In the genomic region with DNA sequence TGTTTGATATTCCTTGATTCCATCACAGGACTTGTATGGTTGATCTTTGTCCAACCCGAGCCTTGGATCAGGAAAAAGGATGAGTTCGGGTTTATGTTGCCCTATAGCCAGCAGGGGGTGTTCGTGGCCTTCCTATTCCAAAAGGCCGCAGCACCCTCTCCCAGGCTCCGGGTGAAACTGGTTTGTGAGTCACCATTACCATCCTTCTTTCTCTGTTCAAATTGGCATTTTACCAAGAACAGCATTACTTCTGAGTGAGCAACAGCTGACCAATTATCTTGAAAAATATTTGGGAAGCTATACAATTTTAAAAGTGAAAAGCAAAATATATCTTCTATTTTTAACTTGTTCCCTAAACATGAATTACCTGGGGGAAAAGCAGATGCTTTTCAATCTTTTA, we compare ENCODE assay signal across 1 cellular context.
TF ChIP-seq lines count a peak whose summit lies in the region.

No MANE protein-coding gene starts in this region.

TF ChIP-seq in HepG2, 621 proteins besides CTCF, POLR2A, EP300 and RAD21 (continued from another document and continues in another):
- TF ChIP-seq, protein P1, sequence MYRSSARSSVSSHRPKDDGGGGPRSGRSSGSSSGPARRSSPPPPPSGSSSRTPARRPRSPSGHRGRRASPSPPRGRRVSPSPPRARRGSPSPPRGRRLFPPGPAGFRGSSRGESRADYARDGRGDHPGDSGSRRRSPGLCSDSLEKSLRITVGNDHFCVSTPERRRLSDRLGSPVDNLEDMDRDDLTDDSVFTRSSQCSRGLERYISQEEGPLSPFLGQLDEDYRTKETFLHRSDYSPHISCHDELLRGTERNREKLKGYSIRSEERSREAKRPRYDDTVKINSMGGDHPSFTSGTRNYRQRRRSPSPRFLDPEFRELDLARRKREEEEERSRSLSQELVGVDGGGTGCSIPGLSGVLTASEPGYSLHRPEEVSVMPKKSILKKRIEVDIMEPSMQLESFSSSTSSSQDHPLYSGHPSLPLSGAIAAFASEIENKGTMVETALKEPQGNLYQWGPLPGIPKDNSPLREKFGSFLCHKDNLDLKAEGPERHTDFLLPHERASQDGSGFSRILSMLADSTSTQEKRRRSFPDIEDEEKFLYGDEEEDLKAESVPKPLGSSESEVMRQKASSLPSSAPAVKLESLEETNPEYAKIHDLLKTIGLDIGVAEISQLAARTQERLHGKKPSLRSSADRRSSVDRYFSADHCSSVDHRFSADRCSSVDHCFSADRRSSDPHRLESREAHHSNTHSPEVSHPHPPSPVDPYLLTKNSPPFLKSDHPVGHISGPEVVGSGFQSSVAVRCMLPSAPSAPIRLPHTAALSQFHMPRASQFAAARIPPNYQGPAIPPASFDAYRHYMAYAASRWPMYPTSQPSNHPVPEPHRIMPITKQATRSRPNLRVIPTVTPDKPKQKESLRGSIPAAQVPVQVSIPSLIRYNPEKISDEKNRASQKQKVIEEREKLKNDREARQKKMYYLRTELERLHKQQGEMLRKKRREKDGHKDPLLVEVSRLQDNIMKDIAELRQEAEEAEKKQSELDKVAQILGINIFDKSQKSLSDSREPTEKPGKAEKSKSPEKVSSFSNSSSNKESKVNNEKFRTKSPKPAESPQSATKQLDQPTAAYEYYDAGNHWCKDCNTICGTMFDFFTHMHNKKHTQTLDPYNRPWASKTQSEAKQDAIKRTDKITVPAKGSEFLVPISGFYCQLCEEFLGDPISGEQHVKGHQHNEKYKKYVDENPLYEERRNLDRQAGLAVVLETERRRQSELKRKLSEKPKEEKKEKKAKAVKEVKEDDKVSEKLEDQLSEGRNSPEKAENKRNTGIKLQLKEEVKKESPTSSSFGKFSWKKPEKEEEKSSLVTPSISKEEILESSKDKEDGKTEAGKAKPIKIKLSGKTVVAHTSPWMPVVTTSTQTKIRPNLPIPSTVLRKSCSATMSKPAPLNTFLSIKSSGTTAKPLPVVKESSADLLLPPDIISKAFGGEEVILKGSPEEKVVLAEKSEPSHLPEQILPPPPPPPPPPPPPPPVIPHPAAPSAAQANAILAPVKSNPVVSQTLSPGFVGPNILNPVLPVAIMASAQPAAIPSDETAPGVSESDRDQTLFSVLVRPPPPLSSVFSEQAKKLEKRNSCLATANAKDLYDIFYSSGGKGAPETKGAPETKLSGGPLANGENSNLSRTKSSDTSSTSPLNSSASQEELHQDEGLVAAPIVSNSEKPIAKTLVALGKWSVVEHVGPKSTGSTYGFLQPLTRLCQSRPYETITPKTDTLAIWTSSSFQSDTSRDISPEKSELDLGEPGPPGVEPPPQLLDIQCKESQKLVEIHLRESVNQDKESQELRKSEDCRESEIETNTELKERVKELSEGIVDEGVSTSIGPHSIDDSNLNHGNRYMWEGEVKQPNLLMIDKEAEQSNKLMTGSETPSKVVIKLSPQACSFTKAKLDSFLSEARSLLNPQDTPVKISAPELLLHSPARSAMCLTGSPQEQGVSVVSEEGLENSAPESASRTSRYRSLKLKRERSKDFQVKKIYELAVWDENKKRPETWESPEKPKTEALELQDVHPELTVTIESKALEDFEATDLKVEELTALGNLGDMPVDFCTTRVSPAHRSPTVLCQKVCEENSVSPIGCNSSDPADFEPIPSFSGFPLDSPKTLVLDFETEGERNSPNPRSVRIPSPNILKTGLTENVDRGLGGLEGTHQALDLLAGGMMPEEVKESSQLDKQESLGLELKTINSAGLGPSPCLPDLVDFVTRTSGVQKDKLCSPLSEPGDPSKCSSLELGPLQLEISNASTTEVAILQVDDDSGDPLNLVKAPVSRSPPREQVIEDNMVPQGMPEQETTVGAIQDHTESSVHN (CRISPR knock-in tag; IDR thresholded peaks at IDR 0.05): no peak
- no peak for TF ChIP-seq ZNF224 (CRISPR knock-in tag; IDR thresholded peaks at IDR 0.05)
- peak; percentile 37; the same call in 1 of the 2 replicates for TF ChIP-seq ZNF331 (CRISPR knock-in tag; IDR thresholded peaks at IDR 0.05)
- TF ChIP-seq, protein P2, sequence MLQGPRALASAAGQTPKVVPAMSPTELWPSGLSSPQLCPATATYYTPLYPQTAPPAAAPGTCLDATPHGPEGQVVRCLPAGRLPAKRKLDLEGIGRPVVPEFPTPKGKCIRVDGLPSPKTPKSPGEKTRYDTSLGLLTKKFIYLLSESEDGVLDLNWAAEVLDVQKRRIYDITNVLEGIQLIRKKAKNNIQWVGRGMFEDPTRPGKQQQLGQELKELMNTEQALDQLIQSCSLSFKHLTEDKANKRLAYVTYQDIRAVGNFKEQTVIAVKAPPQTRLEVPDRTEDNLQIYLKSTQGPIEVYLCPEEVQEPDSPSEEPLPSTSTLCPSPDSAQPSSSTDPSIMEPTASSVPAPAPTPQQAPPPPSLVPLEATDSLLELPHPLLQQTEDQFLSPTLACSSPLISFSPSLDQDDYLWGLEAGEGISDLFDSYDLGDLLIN (CRISPR knock-in tag; IDR thresholded peaks at IDR 0.05; ENCODE audit: borderline replicate concordance): no peak
- TF ChIP-seq NFE2L2 (IDR thresholded peaks at IDR 0.05; ENCODE audit: low read length): no peak
- TF ChIP-seq ZFP1 (CRISPR knock-in tag; IDR thresholded peaks at IDR 0.05): no peak
- TF ChIP-seq TEAD3 (CRISPR knock-in tag; optimal IDR thresholded peaks at IDR 0.05; ENCODE audit: borderline replicate concordance): peak; percentile 51
- no peak for TF ChIP-seq ZNF777 (CRISPR knock-in tag; IDR thresholded peaks at IDR 0.05)
- TF ChIP-seq AHR (CRISPR knock-in tag; IDR thresholded peaks at IDR 0.05): no peak
- TF ChIP-seq ZKSCAN5 (CRISPR knock-in tag; IDR thresholded peaks at IDR 0.05): no peak
- TF ChIP-seq, protein P3, sequence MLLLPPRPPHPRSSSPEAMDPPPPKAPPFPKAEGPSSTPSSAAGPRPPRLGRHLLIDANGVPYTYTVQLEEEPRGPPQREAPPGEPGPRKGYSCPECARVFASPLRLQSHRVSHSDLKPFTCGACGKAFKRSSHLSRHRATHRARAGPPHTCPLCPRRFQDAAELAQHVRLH (CRISPR knock-in tag; IDR thresholded peaks at IDR 0.05; ENCODE audit: borderline replicate concordance, low read depth): no peak
- no peak for TF ChIP-seq PHF20 (CRISPR knock-in tag; IDR thresholded peaks at IDR 0.05)
- TF ChIP-seq, protein P4, sequence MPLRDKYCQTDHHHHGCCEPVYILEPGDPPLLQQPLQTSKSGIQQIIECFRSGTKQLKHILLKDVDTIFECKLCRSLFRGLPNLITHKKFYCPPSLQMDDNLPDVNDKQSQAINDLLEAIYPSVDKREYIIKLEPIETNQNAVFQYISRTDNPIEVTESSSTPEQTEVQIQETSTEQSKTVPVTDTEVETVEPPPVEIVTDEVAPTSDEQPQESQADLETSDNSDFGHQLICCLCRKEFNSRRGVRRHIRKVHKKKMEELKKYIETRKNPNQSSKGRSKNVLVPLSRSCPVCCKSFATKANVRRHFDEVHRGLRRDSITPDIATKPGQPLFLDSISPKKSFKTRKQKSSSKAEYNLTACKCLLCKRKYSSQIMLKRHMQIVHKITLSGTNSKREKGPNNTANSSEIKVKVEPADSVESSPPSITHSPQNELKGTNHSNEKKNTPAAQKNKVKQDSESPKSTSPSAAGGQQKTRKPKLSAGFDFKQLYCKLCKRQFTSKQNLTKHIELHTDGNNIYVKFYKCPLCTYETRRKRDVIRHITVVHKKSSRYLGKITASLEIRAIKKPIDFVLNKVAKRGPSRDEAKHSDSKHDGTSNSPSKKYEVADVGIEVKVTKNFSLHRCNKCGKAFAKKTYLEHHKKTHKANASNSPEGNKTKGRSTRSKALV (CRISPR knock-in tag; IDR thresholded peaks at IDR 0.05): no peak
- no peak for TF ChIP-seq ZNF644 (CRISPR knock-in tag; IDR thresholded peaks at IDR 0.05; ENCODE audit: low read depth)
- TF ChIP-seq ZNF549 (CRISPR knock-in tag; IDR thresholded peaks at IDR 0.05): no peak
- TF ChIP-seq, protein P5, sequence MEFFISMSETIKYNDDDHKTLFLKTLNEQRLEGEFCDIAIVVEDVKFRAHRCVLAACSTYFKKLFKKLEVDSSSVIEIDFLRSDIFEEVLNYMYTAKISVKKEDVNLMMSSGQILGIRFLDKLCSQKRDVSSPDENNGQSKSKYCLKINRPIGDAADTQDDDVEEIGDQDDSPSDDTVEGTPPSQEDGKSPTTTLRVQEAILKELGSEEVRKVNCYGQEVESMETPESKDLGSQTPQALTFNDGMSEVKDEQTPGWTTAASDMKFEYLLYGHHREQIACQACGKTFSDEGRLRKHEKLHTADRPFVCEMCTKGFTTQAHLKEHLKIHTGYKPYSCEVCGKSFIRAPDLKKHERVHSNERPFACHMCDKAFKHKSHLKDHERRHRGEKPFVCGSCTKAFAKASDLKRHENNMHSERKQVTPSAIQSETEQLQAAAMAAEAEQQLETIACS (CRISPR knock-in tag; IDR thresholded peaks at IDR 0.05): no peak
- no peak for TF ChIP-seq ZNF350 (CRISPR knock-in tag; IDR thresholded peaks at IDR 0.05; ENCODE audit: borderline replicate concordance, low read depth)
- TF ChIP-seq, protein P6, sequence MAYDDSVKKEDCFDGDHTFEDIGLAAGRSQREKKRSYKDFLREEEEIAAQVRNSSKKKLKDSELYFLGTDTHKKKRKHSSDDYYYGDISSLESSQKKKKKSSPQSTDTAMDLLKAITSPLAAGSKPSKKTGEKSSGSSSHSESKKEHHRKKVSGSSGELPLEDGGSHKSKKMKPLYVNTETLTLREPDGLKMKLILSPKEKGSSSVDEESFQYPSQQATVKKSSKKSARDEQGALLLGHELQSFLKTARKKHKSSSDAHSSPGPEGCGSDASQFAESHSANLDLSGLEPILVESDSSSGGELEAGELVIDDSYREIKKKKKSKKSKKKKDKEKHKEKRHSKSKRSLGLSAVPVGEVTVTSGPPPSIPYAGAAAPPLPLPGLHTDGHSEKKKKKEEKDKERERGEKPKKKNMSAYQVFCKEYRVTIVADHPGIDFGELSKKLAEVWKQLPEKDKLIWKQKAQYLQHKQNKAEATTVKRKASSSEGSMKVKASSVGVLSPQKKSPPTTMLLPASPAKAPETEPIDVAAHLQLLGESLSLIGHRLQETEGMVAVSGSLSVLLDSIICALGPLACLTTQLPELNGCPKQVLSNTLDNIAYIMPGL (CRISPR knock-in tag; IDR thresholded peaks at IDR 0.05; ENCODE audit: borderline replicate concordance in 1 of 2, low read depth in 1 of 2): peak; percentile 25 to 40; a peak in 2 of 4 replicates
- TF ChIP-seq FOSL2 (CRISPR knock-in tag; IDR thresholded peaks at IDR 0.05): peak; percentile 92
- TF ChIP-seq FOXK2 (IDR thresholded peaks at IDR 0.05): no peak
- TF ChIP-seq ZNF143 (CRISPR knock-in tag; IDR thresholded peaks at IDR 0.05): no peak
- TF ChIP-seq SIN3B (IDR thresholded peaks at IDR 0.05; ENCODE audit: low read length): 0 out of 2 replicates have a peak, but pooled peaks have one; percentile 39
- no peak for TF ChIP-seq RFX3 (CRISPR knock-in tag; IDR thresholded peaks at IDR 0.05)
- 0 out of 2 replicates have a peak, but pooled peaks have one; percentile 9 for TF ChIP-seq RARA (CRISPR knock-in tag; IDR thresholded peaks at IDR 0.05)
- TF ChIP-seq ZSCAN9 (CRISPR knock-in tag; IDR thresholded peaks at IDR 0.05; ENCODE audit: borderline replicate concordance): peak; percentile 88
- TF ChIP-seq THAP11 (CRISPR knock-in tag; IDR thresholded peaks at IDR 0.05): 0 out of 2 replicates have a peak, but pooled peaks have one; percentile 19
- TF ChIP-seq PPARG (CRISPR knock-in tag; conservative IDR thresholded peaks at IDR 0.05): no peak; the same call in 1 of the 2 replicates
- TF ChIP-seq NFRKB (IDR thresholded peaks at IDR 0.05): no peak
- peak; percentile 64; the same call in 1 of the 2 replicates for TF ChIP-seq KDM2A (CRISPR knock-in tag; IDR thresholded peaks at IDR 0.05; ENCODE audit: borderline replicate concordance, low read depth)
- no peak for TF ChIP-seq MED8 (CRISPR knock-in tag; IDR thresholded peaks at IDR 0.05; ENCODE audit: insufficient replicate concordance)
- no peak for TF ChIP-seq RBM39 (IDR thresholded peaks at IDR 0.05; ENCODE audit: low read depth, low read length, poor library complexity, severe bottlenecking)
- TF ChIP-seq ZNF430 (CRISPR knock-in tag; IDR thresholded peaks at IDR 0.05): no peak
- TF ChIP-seq RORA (CRISPR knock-in tag; IDR thresholded peaks at IDR 0.05): 0 out of 2 replicates have a peak, but pooled peaks have one; percentile 21
- TF ChIP-seq, protein P7, sequence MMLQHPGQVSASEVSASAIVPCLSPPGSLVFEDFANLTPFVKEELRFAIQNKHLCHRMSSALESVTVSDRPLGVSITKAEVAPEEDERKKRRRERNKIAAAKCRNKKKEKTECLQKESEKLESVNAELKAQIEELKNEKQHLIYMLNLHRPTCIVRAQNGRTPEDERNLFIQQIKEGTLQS (CRISPR knock-in tag; IDR thresholded peaks at IDR 0.05): no peak
- no peak for TF ChIP-seq ZNF598 (CRISPR knock-in tag; IDR thresholded peaks at IDR 0.05; ENCODE audit: borderline replicate concordance)
- TF ChIP-seq ZNF577 (CRISPR knock-in tag; IDR thresholded peaks at IDR 0.05; ENCODE audit: borderline replicate concordance, low read depth): no peak
- TF ChIP-seq ETV5 (CRISPR knock-in tag; IDR thresholded peaks at IDR 0.05; ENCODE audit: borderline replicate concordance): peak; percentile 38; the same call in 1 of the 2 replicates
- TF ChIP-seq, protein P8, sequence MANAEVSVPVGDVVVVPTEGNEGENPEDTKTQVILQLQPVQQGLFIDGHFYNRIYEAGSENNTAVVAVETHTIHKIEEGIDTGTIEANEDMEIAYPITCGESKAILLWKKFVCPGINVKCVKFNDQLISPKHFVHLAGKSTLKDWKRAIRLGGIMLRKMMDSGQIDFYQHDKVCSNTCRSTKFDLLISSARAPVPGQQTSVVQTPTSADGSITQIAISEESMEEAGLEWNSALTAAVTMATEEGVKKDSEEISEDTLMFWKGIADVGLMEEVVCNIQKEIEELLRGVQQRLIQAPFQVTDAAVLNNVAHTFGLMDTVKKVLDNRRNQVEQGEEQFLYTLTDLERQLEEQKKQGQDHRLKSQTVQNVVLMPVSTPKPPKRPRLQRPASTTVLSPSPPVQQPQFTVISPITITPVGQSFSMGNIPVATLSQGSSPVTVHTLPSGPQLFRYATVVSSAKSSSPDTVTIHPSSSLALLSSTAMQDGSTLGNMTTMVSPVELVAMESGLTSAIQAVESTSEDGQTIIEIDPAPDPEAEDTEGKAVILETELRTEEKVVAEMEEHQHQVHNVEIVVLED (CRISPR knock-in tag; IDR thresholded peaks at IDR 0.05; ENCODE audit: borderline replicate concordance): 0 out of 2 replicates have a peak, but pooled peaks have one; percentile 14
